Comparison of ENCODE assay signal across 8 cellular contexts in genomic region chr5:90020575-90021535, GRCh38.
DNase-seq lines count a peak whose midpoint lies in the region; ATAC-seq and TF ChIP-seq lines count a peak whose summit lies in the region.

No MANE protein-coding gene starts in this region.

- H3K27me3 ChIP-seq in SJSA1 (replicated peaks) (no peaks in the 10 kb centered on the region), hepatocyte (no peaks in the 10 kb centered on the region), uterus (no peaks in the 10 kb centered on the region)

- H3K36me3 ChIP-seq in SJSA1, result no peaks in the 10 kb centered on the region
- no peaks in the 10 kb centered on the region for H3K36me3 ChIP-seq in hepatocyte (replicated peaks; ENCODE audit: insufficient read depth, low read depth)
- H3K36me3 ChIP-seq in uterus, result no peaks in the 10 kb centered on the region

- no peaks in the 10 kb centered on the region for H3K79me2 ChIP-seq in hepatocyte

- intact Hi-C loops in uterus (cut with DNase I; ENCODE audit: low total_unique reads), result no loop called here

- H3K9me3 ChIP-seq in SJSA1 (replicated peaks), result no peaks in the 10 kb centered on the region
- no peaks in the 10 kb centered on the region for H3K9me3 ChIP-seq in hepatocyte (ENCODE audit: low read depth)
- H3K9me3 ChIP-seq in uterus, result no peaks in the 10 kb centered on the region

- TF ChIP-seq CTCF in hepatocyte (IDR thresholded peaks at IDR 0.05; ENCODE audit: poor library complexity), result no peak
- TF ChIP-seq CTCF in uterus (IDR thresholded peaks at IDR 0.05), result no peak

- H2AFZ ChIP-seq in hepatocyte, result no peak overlapping the region

- WGBS in hepatocyte (ENCODE audit: low lambda C conversion rate, missing lambda C conversion rate), result 74% methylated on average over 5 of the region's 5 CpGs

- H4K20me1 ChIP-seq in hepatocyte (ENCODE audit: insufficient read depth, poor library complexity, severe bottlenecking), result no peaks in the 10 kb centered on the region

- no peaks in the 10 kb centered on the region for H3K9me2 ChIP-seq in hepatocyte (replicated peaks; ENCODE audit: insufficient read depth)

- peak overlapping the region; percentile 27 for H3K4me3 ChIP-seq in SJSA1
- H3K4me3 ChIP-seq in hepatocyte, result no peak overlapping the region
- H3K4me3 ChIP-seq in uterus, result peak overlapping the region; percentile 27 to 28

- H3K27ac ChIP-seq in SJSA1, result peak overlapping the region; percentile 95
- no peak overlapping the region for H3K27ac ChIP-seq in hepatocyte
- H3K27ac ChIP-seq in uterus, result peak overlapping the region; percentile 53 to 74

- H3K4me2 ChIP-seq in hepatocyte, result peak overlapping the region; percentile 52

- no peak for TF ChIP-seq POLR2A in uterus (IDR thresholded peaks at IDR 0.05)

- ATAC-seq in GM19397 (IDR thresholded peaks at IDR 0.05; ENCODE audit: unreplicated experiment) (peak; percentile 88), HG03378 (IDR thresholded peaks at IDR 0.05; ENCODE audit: unreplicated experiment) (peak; percentile 98)

- DNase-seq in AG08396 (ENCODE audit: low spot score), result peak; percentile 21
- DNase-seq in SJSA1 (ENCODE audit: low read depth in 1 of 2, low spot score in 2 of 2), result peak in 1 of 2 experiments; percentile 91
- peak; percentile 20 for DNase-seq in hepatocyte (ENCODE audit: low spot score)
- DNase-seq in uterus, result no peak
- DNase-seq in islet precursor cell, result no peak
- no peak for DNase-seq in cortex of kidney (lab: John Stamatoyannopoulos, UW)

- peaks cover 17% of the 10 kb centered on the region for H3K4me1 ChIP-seq in SJSA1 (replicated peaks)
- no peaks in the 10 kb centered on the region for H3K4me1 ChIP-seq in hepatocyte (ENCODE audit: insufficient read depth)
- no peaks in the 10 kb centered on the region for H3K4me1 ChIP-seq in uterus

Comparison
In these comparisons a context has a peak if more than half of its experiments do, and no peak if none do; other contexts are left out.
1. DNase-seq: peak in AG08396 (single experiment) and hepatocyte (single experiment); none in uterus (0 of 2), islet precursor cell (single experiment) and cortex of kidney (single experiment).